Comparison of ENCODE assay signal across 24 cellular contexts in genomic region chr1:35016406-35016805, GRCh38. TPM values are rescaled to one million over a fixed set of nuclear protein-coding genes. Genes with fewer than 3 reads are reported as not detected.
DNase-seq lines count a peak whose midpoint lies in the region; ATAC-seq, FAIRE-seq and TF ChIP-seq lines count a peak whose summit lies in the region.
"Had no signal": no experiment of that assay in that cellular context is flagged by ENCODE, and none has a peak within 500 bp of the region (broad histone marks: within the 10 kb centered on the region; RNA-seq: fewer than 3 reads in every experiment).

No MANE protein-coding gene starts in this region.

- H2BK12ac ChIP-seq in H9 (ENCODE audit: insufficient read length, low read depth, low read length): no peak overlapping the region

- no peak overlapping the region for H4K8ac ChIP-seq in H9 (replicated peaks; ENCODE audit: insufficient read length, low read depth, low read length)

- no peak overlapping the region for H3K14ac ChIP-seq in H9 (ENCODE audit: insufficient read depth, low read length)

- no peaks in the 10 kb centered on the region for H3K9me3 Mint-ChIP-seq in H9
- H3K9me3 Mint-ChIP-seq: CD4-positive, alpha-beta T cell; CD8-positive, alpha-beta T cell had no signal

- no peak overlapping the region for H3K4me2 ChIP-seq in H9 (ENCODE audit: insufficient read depth, insufficient read length, low read length)
- H3K4me2 ChIP-seq: BLaER1 treated with 17β-estradiol and CSF1 and Interleukin-3, amounts not matched to agents 10 nM and 100 nM had no signal

- H2BK5ac ChIP-seq in H9 (ENCODE audit: insufficient read length, low read length): no peak overlapping the region

- DNase-seq in AG10803 (ENCODE audit: low read depth): peak; percentile 11
- DNase-seq in GM12892 (ENCODE audit: insufficient read length): no peak
- DNase-seq in amniotic epithelial cell (ENCODE audit: low read depth): peak; percentile 16
- no peak for DNase-seq in HuH-7.5 (ENCODE audit: low spot score)
- DNase-seq in H9: no peak
- DNase-seq: 8988T; ACHN; AML-193; Caco-2; Calu3; CD4-positive, alpha-beta T cell; CD8-positive, alpha-beta T cell; DMS79 treated with DMSO at 0.1 percent for 48 hours; GF-D8 had no signal

- H3K18ac ChIP-seq in H9 (ENCODE audit: insufficient read length, low read depth, low read length): no peak overlapping the region

- H2BK15ac ChIP-seq in H9 (ENCODE audit: low read depth, low read length): no peak overlapping the region

- no peak overlapping the region for H4K5ac ChIP-seq in H9 (ENCODE audit: insufficient read length, low read depth, low read length)

- H3K4me1 ChIP-seq in H9 (ENCODE audit: insufficient read depth, low read length): no peaks in the 10 kb centered on the region
- H3K4me1 ChIP-seq: Caco-2 had no signal

- no peak overlapping the region for H3K4ac ChIP-seq in H9 (ENCODE audit: low read depth, low read length)

- no peak overlapping the region for H4K91ac ChIP-seq in H9 (ENCODE audit: insufficient read length, low read depth, low read length)

- H3K27ac Mint-ChIP-seq in H9: no peak overlapping the region
- H3K27ac Mint-ChIP-seq: B cell; CD4-positive, alpha-beta T cell; CD8-positive, alpha-beta T cell had no signal

- TF ChIP-seq CTCF in AG10803 (conservative IDR thresholded peaks at IDR 0.05; ENCODE audit: low read length): no peak
- TF ChIP-seq CTCF in H9 (conservative IDR thresholded peaks at IDR 0.05): no peak

- no peak overlapping the region for H2AK5ac ChIP-seq in H9 (ENCODE audit: insufficient read length, low read length)

- no peaks in the 10 kb centered on the region for H4K20me1 ChIP-seq in H9 (ENCODE audit: control insufficient read depth, insufficient read depth, insufficient read length)

- H3K4me3 ChIP-seq in AG10803 (ENCODE audit: low read length): no peak overlapping the region
- H3K4me3 ChIP-seq: BLaER1 treated with 17β-estradiol and CSF1 and Interleukin-3, amounts not matched to agents 10 nM and 100 nM had no signal

- no peaks in the 10 kb centered on the region for H3K27me3 ChIP-seq in H9 (ENCODE audit: insufficient read depth, low read length)
- H3K27me3 ChIP-seq: BLaER1 treated with 17β-estradiol and CSF1 and Interleukin-3, amounts not matched to agents 10 nM and 100 nM had no signal

- no peak overlapping the region for H3K4me3 Mint-ChIP-seq in H9
- H3K4me3 Mint-ChIP-seq: B cell; CD4-positive, alpha-beta T cell; CD8-positive, alpha-beta T cell had no signal

- no peak overlapping the region for H2AFZ ChIP-seq in H9 (ENCODE audit: low read length)

- H2BK20ac ChIP-seq in H9 (ENCODE audit: low read depth, low read length, poor library complexity, severe bottlenecking): no peak overlapping the region

- H3K27me3 Mint-ChIP-seq in H9 (ENCODE audit: low read depth): no peaks in the 10 kb centered on the region
- H3K27me3 Mint-ChIP-seq: B cell; CD4-positive, alpha-beta T cell had no signal

- no peak overlapping the region for H3K27ac ChIP-seq in H9 (ENCODE audit: insufficient read length, low read depth, low read length)
- H3K27ac ChIP-seq: BLaER1 treated with 17β-estradiol and CSF1 and Interleukin-3, amounts not matched to agents 10 nM and 100 nM; C4-2B had no signal

- no peak overlapping the region for H3K23ac ChIP-seq in H9 (ENCODE audit: insufficient read length, low read depth, low read length)

- no peak overlapping the region for H3K9ac ChIP-seq in H9 (ENCODE audit: extremely low read depth, insufficient read length, low read length)
- H3K9ac ChIP-seq: BLaER1 treated with 17β-estradiol and CSF1 and Interleukin-3, amounts not matched to agents 10 nM and 100 nM had no signal

- TF ChIP-seq POLR2A in GM12892 (IDR thresholded peaks at IDR 0.05; ENCODE audit: low read depth, low read length): no peak

- peak; percentile 17 for FAIRE-seq in GM12892 (lab: Jason Lieb, UNC)
- FAIRE-seq: A204.1, D721Med, G401.6, GM12891, GM18507, GM19239 had no signal

- no peaks in the 10 kb centered on the region for H3K9me3 ChIP-seq in H9 (ENCODE audit: control insufficient read depth, low read depth, low read length)
- H3K9me3 ChIP-seq: BLaER1 treated with 17β-estradiol and CSF1 and Interleukin-3, amounts not matched to agents 10 nM and 100 nM; Caco-2 had no signal

- H3K56ac ChIP-seq in H9 (ENCODE audit: insufficient read length, low read depth, low read length): no peak overlapping the region

- no peaks in the 10 kb centered on the region for H3K23me2 ChIP-seq in H9 (ENCODE audit: insufficient read length, low read depth, low read length, poor library complexity, severe bottlenecking)

- ATAC-seq in GM18858 (IDR thresholded peaks at IDR 0.05; ENCODE audit: unreplicated experiment): no peak
- ATAC-seq: CD8-positive, alpha-beta T cell had no signal

- no peaks in the 10 kb centered on the region for H3K79me2 ChIP-seq in H9 (ENCODE audit: insufficient read depth, low read length)

- no peaks in the 10 kb centered on the region for H3K4me1 Mint-ChIP-seq in H9
- H3K4me1 Mint-ChIP-seq: B cell had no signal

- no peak overlapping the region for H2BK120ac ChIP-seq in H9 (ENCODE audit: low read depth, low read length, poor library complexity, severe bottlenecking)

- no peaks in the 10 kb centered on the region for H3K79me1 ChIP-seq in H9 (ENCODE audit: insufficient read depth, low read depth, low read length, poor library complexity, severe bottlenecking)

- peaks cover 0 to 12% (median 4%) of the 10 kb centered on the region in 3 experiments; a peak in 4 of 7 replicates for H3K36me3 Mint-ChIP-seq in H9 (ENCODE audit: insufficient read depth in 1 of 3, low read depth in 3 of 3)

- no peak overlapping the region for H3T11ph ChIP-seq in H9 (ENCODE audit: low read length)

RNA-seq across cellular contexts. Expression of gene ZMYM6, which starts 15.3 kb away (rescaled TPM):
- polyA plus RNA-seq in GM12892 (2012; ENCODE audit: missing spikeins): 13.6 TPM
- 19.4 and 20.3 TPM in 2 replicates for total RNA-seq in H9 (2021)

RNA-seq across cellular contexts. Expression of gene TMEM35B, which starts 31.3 kb away (rescaled TPM):
- 30.8 TPM for polyA plus RNA-seq in GM12892 (2012; ENCODE audit: missing spikeins)
- total RNA-seq in H9 (2021): 6.9 and 7.7 TPM in 2 replicates

Comparison
In these comparisons a context has a peak if more than half of its experiments do, and no peak if none do; other contexts are left out.
1. DNase-seq: peak in AG10803 (single experiment) and amniotic epithelial cell (single experiment); none in GM12892 (single experiment), HuH-7.5 (single experiment) and H9 (single experiment).